23 cellular contexts compared by ENCODE assay signal in the genomic region with DNA sequence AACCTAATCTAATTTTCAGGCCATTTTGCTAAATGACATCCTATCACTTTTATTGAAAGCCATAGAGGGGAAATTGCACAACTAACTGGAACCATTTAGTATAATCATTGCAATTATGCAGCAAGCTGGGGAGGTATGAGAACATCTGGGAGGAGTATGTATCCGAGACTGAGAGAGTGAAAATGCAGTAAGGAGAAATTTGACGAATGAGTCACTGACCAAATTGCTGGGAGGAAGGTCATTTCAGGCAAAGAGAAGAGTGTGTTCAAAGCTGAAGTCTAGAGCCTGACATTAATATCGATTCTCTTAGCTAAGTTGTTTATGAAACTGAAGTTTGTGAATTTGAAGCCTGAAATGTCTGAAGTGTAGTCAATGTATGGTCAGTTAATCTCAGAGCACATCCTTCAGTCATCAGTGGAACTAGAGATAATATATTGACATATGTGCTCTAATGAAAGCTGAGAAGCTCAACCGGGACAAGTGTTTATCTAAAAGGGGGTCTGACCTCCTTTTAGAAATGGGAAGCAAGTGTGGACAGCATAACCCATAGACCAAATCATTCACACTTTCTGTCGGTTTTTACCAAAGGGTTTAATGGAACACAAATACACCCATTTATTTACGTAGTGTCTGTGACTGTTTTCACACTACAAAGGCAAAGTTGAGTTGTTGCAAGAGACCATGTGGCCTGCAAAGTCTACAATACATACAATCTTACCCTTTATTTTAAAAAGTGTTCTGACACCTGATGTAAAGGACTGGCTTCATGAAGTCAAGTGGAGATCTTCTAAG.
DNase-seq lines count a peak whose midpoint lies in the region; ATAC-seq and TF ChIP-seq lines count a peak whose summit lies in the region.
"Had no signal": no experiment of that assay in that cellular context is flagged by ENCODE, and none has a peak within 500 bp of the region (broad histone marks: within the 10 kb centered on the region; RNA-seq: fewer than 3 reads in every experiment).

No MANE protein-coding gene starts in this region.

- no TSS peak for BruUV-seq in PC-3 (replicated peaks; lab: Mats Ljungman, UMichigan)

- no peak overlapping the region for H3K9ac ChIP-seq in PC-3 (ENCODE audit: low read length)
- H3K9ac ChIP-seq: BLaER1 had no signal

- no peaks in the 10 kb centered on the region for H3K36me3 ChIP-seq in PC-3 (ENCODE audit: low read depth, low read length)
- H3K36me3 ChIP-seq: BLaER1, cardiac muscle cell, neutrophil, tibial artery had no signal

- POLR2A ChIA-PET in PC-3 (lab: Charles Lee; ENCODE audit: unreplicated experiment), result no interaction called here

- no peaks in the 10 kb centered on the region for H4K20me1 ChIP-seq in PC-3 (ENCODE audit: low read length)
- H4K20me1 ChIP-seq: BLaER1 had no signal

- H3K4me3 ChIP-seq in epithelial cell of esophagus (ENCODE audit: low read length) (no peak overlapping the region), PC-3 (ENCODE audit: low read length) (no peak overlapping the region)
- H3K4me3 ChIP-seq: BLaER1, cardiac muscle cell, GM23338, K562, tibial artery had no signal

- H3K27ac ChIP-seq in PC-3 (ENCODE audit: low read length), result no peak overlapping the region
- H3K27ac ChIP-seq: BLaER1, cardiac muscle cell, neutrophil, tibial artery had no signal

- ATAC-seq in PC-3, result no peak
- ATAC-seq in HG02588 (IDR thresholded peaks at IDR 0.05; ENCODE audit: unreplicated experiment), result no peak
- no peak for ATAC-seq in GM19397 (IDR thresholded peaks at IDR 0.05; ENCODE audit: unreplicated experiment)
- ATAC-seq: activated CD4-positive, CD25-positive, alpha-beta regulatory T cell treated with anti-CD3 and anti-CD28 coated beads, Interleukin-2, amount 50 U/mL, for 24 hours; GM23338; K562 had no signal

- DNase-seq in EL (peak; percentile 72), M059J (ENCODE audit: low read depth) (peak; percentile 0), epithelial cell of esophagus (ENCODE audit: low read depth) (peak; percentile 73), putamen (ENCODE audit: low spot score) (peak; percentile 2), PC-3 (no peak), NCI-H2171 (lab: John Stamatoyannopoulos, UW) (no peak)
- DNase-seq: activated CD4-positive, alpha-beta memory T cell treated with anti-CD3 and anti-CD28 coated beads, Interleukin-2, amount 10 ng/mL, durations not matched to agents 7 days and 5 days; activated gamma-delta T cell treated with Interleukin-2 at 50 U/mL for 16 hours; Caco-2; dermis blood vessel endothelial cell; erythroblast; MV-4-11; NCI-H1694 treated with DMSO at 0.1 percent for 48 hours; NCI-H446; tibial artery had no signal

- no peak overlapping the region for H2AFZ ChIP-seq in PC-3 (ENCODE audit: low read length)
- H2AFZ ChIP-seq: GM23338 had no signal

- H3K4me1 ChIP-seq in PC-3 (ENCODE audit: insufficient read depth, low read length), result no peaks in the 10 kb centered on the region
- H3K4me1 ChIP-seq: BLaER1, Caco-2, tibial artery had no signal

- H3F3A ChIP-seq in PC-3 (ENCODE audit: low read length, unreplicated experiment), result no peaks in the 10 kb centered on the region

- CTCF ChIA-PET in PC-3 (lab: Charles Lee), result no interaction called here

- TF ChIP-seq CTCF in epithelial cell of esophagus (IDR thresholded peaks at IDR 0.05; ENCODE audit: insufficient read depth, low read depth, low read length, missing control alignments) (no peak), PC-3 (conservative IDR thresholded peaks at IDR 0.05; ENCODE audit: low read depth, low read length) (no peak)

- H3K9me2 ChIP-seq in PC-3 (replicated peaks; ENCODE audit: low read length), result no peaks in the 10 kb centered on the region

- intact Hi-C loops in PC-3 (cut with micrococcal nuclease), result no loop called here

- H3K4me2 ChIP-seq in PC-3 (ENCODE audit: low read length), result no peak overlapping the region
- H3K4me2 ChIP-seq: BLaER1, GM23338 had no signal

- no peaks in the 10 kb centered on the region for H3K79me2 ChIP-seq in PC-3 (ENCODE audit: low read length)

- no peaks in the 10 kb centered on the region for H3K27me3 ChIP-seq in PC-3 (ENCODE audit: low read length)
- H3K27me3 ChIP-seq: BLaER1, cardiac muscle cell, neutrophil, tibial artery had no signal

- H3K9me3 ChIP-seq in PC-3 (ENCODE audit: low read length), result no peaks in the 10 kb centered on the region
- H3K9me3 ChIP-seq: BLaER1, Caco-2, neutrophil, tibial artery had no signal

Comparison
In these comparisons a context has a peak if more than half of its experiments do, and no peak if none do; other contexts are left out.
1. DNase-seq: peak in EL (single experiment), M059J (single experiment), epithelial cell of esophagus (single experiment) and putamen (single experiment); none in PC-3 (single experiment) and NCI-H2171 (single experiment).